In genomic region chr2:42568431-42569115, GRCh38 we compare ENCODE assay signal across 8 cellular contexts. TPM values are rescaled to one million over a fixed set of nuclear protein-coding genes. Genes with fewer than 3 reads are reported as not detected.
DNase-seq lines count a peak whose midpoint lies in the region; ATAC-seq and TF ChIP-seq lines count a peak whose summit lies in the region.

Gene MTA3 (plus strand): TSS chr2:42568632. CDS start chr2:42568746, 114 bp downstream.

- no peak for TF ChIP-seq CTCF in SU-DHL-6 (IDR thresholded peaks at IDR 0.05; ENCODE audit: insufficient read depth, low read length, poor library complexity, severe bottlenecking)
- TF ChIP-seq CTCF in left ventricle myocardium inferior (IDR thresholded peaks at IDR 0.05; ENCODE audit: borderline replicate concordance): no peak

- no peaks in the 10 kb centered on the region for H4K20me1 ChIP-seq in SU-DHL-6 (ENCODE audit: low read depth, low read length)

- peaks cover 10% of the 10 kb centered on the region for H3K36me3 Mint-ChIP-seq in activated naive CD8-positive, alpha-beta T cell treated with anti-CD3 and anti-CD28 coated beads, Interleukin-2, amount 50 U/mL, for 24 hours (ENCODE audit: low read depth)

- DNase-seq in activated naive CD8-positive, alpha-beta T cell treated with anti-CD3 and anti-CD28 coated beads, Interleukin-2, amount 50 U/mL, for 24 hours: peak; percentile 71
- peak; percentile 74 for DNase-seq in left ventricle myocardium inferior
- no peak for DNase-seq in pulmonary artery endothelial cell (ENCODE audit: low read depth, low spot score)

- H3K9ac ChIP-seq in SU-DHL-6 (ENCODE audit: low read length): peak within 1 kb of the TSS; percentile 85

- H3K4me3 ChIP-seq in SU-DHL-6 (ENCODE audit: insufficient read depth, low read length, poor library complexity, severe bottlenecking) (peak within 1 kb of the TSS; percentile 87), left ventricle myocardium inferior (peak within 1 kb of the TSS; percentile 95), urinary bladder (ENCODE audit: low read depth, low read length) (peak within 1 kb of the TSS; percentile 99)

- peaks cover 37% of the 10 kb centered on the region for H3K79me2 ChIP-seq in SU-DHL-6 (ENCODE audit: insufficient read depth, low read length)

- peak; percentile 44 for ATAC-seq in GM18498 (IDR thresholded peaks at IDR 0.05; ENCODE audit: unreplicated experiment)
- peak; percentile 31 for ATAC-seq in HG03159 (IDR thresholded peaks at IDR 0.05; ENCODE audit: unreplicated experiment)
- ATAC-seq in activated naive CD8-positive, alpha-beta T cell treated with anti-CD3 and anti-CD28 coated beads, Interleukin-2, amount 50 U/mL, for 24 hours: peak; percentile 67
- ATAC-seq in HG02870 (IDR thresholded peaks at IDR 0.05; ENCODE audit: unreplicated experiment): no peak

- H3K27ac ChIP-seq in SU-DHL-6 (ENCODE audit: low read depth, low read length) (peak within 1 kb of the TSS; percentile 95), left ventricle myocardium inferior (replicated peaks) (peak within 1 kb of the TSS; percentile 89), urinary bladder (ENCODE audit: low read depth) (peak within 1 kb of the TSS; percentile 94)

- H3K9me3 ChIP-seq in SU-DHL-6 (ENCODE audit: insufficient read depth, low read length) (no peaks in the 10 kb centered on the region), left ventricle myocardium inferior (replicated peaks) (no peaks in the 10 kb centered on the region)

- H3K27ac Mint-ChIP-seq in activated naive CD8-positive, alpha-beta T cell treated with anti-CD3 and anti-CD28 coated beads, Interleukin-2, amount 50 U/mL, for 24 hours: peak within 1 kb of the TSS; percentile 95

- H3K27me3 ChIP-seq in SU-DHL-6 (ENCODE audit: low read length) (no peaks in the 10 kb centered on the region), left ventricle myocardium inferior (ENCODE audit: low read depth) (no peaks in the 10 kb centered on the region)

- H3K4me1 Mint-ChIP-seq in activated naive CD8-positive, alpha-beta T cell treated with anti-CD3 and anti-CD28 coated beads, Interleukin-2, amount 50 U/mL, for 24 hours: peaks cover 27% of the 10 kb centered on the region

- peaks cover 29% of the 10 kb centered on the region for H3K4me1 ChIP-seq in left ventricle myocardium inferior
- H3K4me1 ChIP-seq in urinary bladder (ENCODE audit: insufficient read depth): no peaks in the 10 kb centered on the region

- H3K4me3 Mint-ChIP-seq in activated naive CD8-positive, alpha-beta T cell treated with anti-CD3 and anti-CD28 coated beads, Interleukin-2, amount 50 U/mL, for 24 hours: peak within 1 kb of the TSS; percentile 92

- no peaks in the 10 kb centered on the region for H3K27me3 Mint-ChIP-seq in activated naive CD8-positive, alpha-beta T cell treated with anti-CD3 and anti-CD28 coated beads, Interleukin-2, amount 50 U/mL, for 24 hours

- H2AFZ ChIP-seq in SU-DHL-6 (ENCODE audit: low read depth, low read length, severe bottlenecking): no peak within 1 kb of the TSS

- H3K4me2 ChIP-seq in SU-DHL-6 (ENCODE audit: low read depth, low read length, poor library complexity, severe bottlenecking): peak within 1 kb of the TSS; percentile 88

- intact Hi-C loops in left ventricle myocardium inferior (cut with micrococcal nuclease): no loop called here

- 1% methylated on average over 67 of the region's 67 CpGs for WGBS in urinary bladder

- peaks cover 39% of the 10 kb centered on the region for H3F3A ChIP-seq in SU-DHL-6 (ENCODE audit: insufficient read depth)

- H3K36me3 ChIP-seq in SU-DHL-6 (ENCODE audit: low read length): 0 out of 2 replicates have a peak, but pooled peaks cover 4% of the 10 kb centered on the region
- H3K36me3 ChIP-seq in left ventricle myocardium inferior: peaks cover 10% of the 10 kb centered on the region
- no peaks in the 10 kb centered on the region for H3K36me3 ChIP-seq in urinary bladder (ENCODE audit: insufficient read depth)

- no peaks in the 10 kb centered on the region for H3K9me3 Mint-ChIP-seq in activated naive CD8-positive, alpha-beta T cell treated with anti-CD3 and anti-CD28 coated beads, Interleukin-2, amount 50 U/mL, for 24 hours

- no peaks in the 10 kb centered on the region for H3K9me2 ChIP-seq in SU-DHL-6 (replicated peaks; ENCODE audit: insufficient read depth, low read length)

RNA-seq across cellular contexts. Expression of gene MTA3, which starts in this region (rescaled TPM):
- total RNA-seq in left ventricle myocardium inferior: 18.1 TPM
- 22.4 and 24.0 TPM in 2 replicates for total RNA-seq in pulmonary artery endothelial cell
- total RNA-seq in urinary bladder: 62.3 TPM
- polyA plus RNA-seq in urinary bladder: 28.0 TPM
